Comparison of ENCODE assay signal across 8 cellular contexts in genomic region chr22:39411828-39412380, GRCh38. TPM values are rescaled to one million over a fixed set of nuclear protein-coding genes. Genes with fewer than 3 reads are reported as not detected.
DNase-seq lines count a peak whose midpoint lies in the region; ATAC-seq, FAIRE-seq and TF ChIP-seq lines count a peak whose summit lies in the region.
"Not testable (repeated sequence)": the region's sequence is repeated elsewhere in the genome, so short reads cannot be mapped to it uniquely, and the experiment has no call there.

No MANE protein-coding gene starts in this region.

- H3K36me3 ChIP-seq in BLaER1 treated with 17β-estradiol and CSF1 and Interleukin-3, amounts not matched to agents 10 nM and 100 nM: peaks cover 17 to 26% (median 22%) of the 10 kb centered on the region in 11 experiments
- H3K36me3 ChIP-seq in DOHH2 (ENCODE audit: control insufficient read depth, low read length) (peaks cover 26% of the 10 kb centered on the region), OCI-LY7 (ENCODE audit: insufficient read depth, low read length) (peaks cover 20% of the 10 kb centered on the region), kidney (ENCODE audit: control insufficient read depth in 1 of 2, insufficient read depth in 2 of 2, low read length in 2 of 2) (peaks cover 7 to 10% of the 10 kb centered on the region in 2 donors)

- peak overlapping the region in 9 of 10 experiments; percentile 6 to 47 (median 34); a peak in 12 of 20 replicates for H3K4me3 ChIP-seq in BLaER1 treated with 17β-estradiol and CSF1 and Interleukin-3, amounts not matched to agents 10 nM and 100 nM
- peak overlapping the region; percentile 61 for H3K4me3 ChIP-seq in DOHH2 (ENCODE audit: low read length)
- H3K4me3 ChIP-seq in OCI-LY7 (ENCODE audit: low read depth, low read length, poor library complexity, severe bottlenecking); kidney (ENCODE audit: low read length in 2 of 2): not testable (repeated sequence)

- H3K4me1 Mint-ChIP-seq in activated CD8-positive, alpha-beta T cell treated with anti-CD3 and anti-CD28 coated beads for 36 hours (ENCODE audit: low read depth): peaks cover 69% of the 10 kb centered on the region
- H3K4me1 Mint-ChIP-seq in activated naive CD8-positive, alpha-beta T cell (ENCODE audit: low read depth): peaks cover 90% of the 10 kb centered on the region
- peaks cover 24% of the 10 kb centered on the region for H3K4me1 Mint-ChIP-seq in stimulated activated memory B cell treated with anti-CD40 and anti-IgM and Interleukin-4, amounts not matched to agents 10 μg/mL and 1 μg/mL and 100 μg/mL, for 72 hours

- not testable (repeated sequence) for H2AFZ ChIP-seq in OCI-LY7 (ENCODE audit: low read length)

- H3K4me1 ChIP-seq in BLaER1 treated with 17β-estradiol and CSF1 and Interleukin-3, amounts not matched to agents 10 nM and 100 nM: peaks cover 90 to 98% (median 96%) of the 10 kb centered on the region in 10 experiments
- H3K4me1 ChIP-seq in DOHH2 (ENCODE audit: control insufficient read depth, low read length): peaks cover 50% of the 10 kb centered on the region
- H3K4me1 ChIP-seq in OCI-LY7 (ENCODE audit: insufficient read depth, low read length, poor library complexity, severe bottlenecking): peaks cover 18% of the 10 kb centered on the region
- H3K4me1 ChIP-seq in kidney (ENCODE audit: control insufficient read depth in 1 of 2, insufficient read depth in 1 of 2, low read depth in 1 of 2, low read length in 2 of 2): not testable (repeated sequence)

- peaks cover 11% of the 10 kb centered on the region for H3K36me3 Mint-ChIP-seq in activated CD8-positive, alpha-beta T cell treated with anti-CD3 and anti-CD28 coated beads for 36 hours (ENCODE audit: low read depth)
- not testable (repeated sequence) for H3K36me3 Mint-ChIP-seq in activated naive CD8-positive, alpha-beta T cell
- peaks cover 11% of the 10 kb centered on the region for H3K36me3 Mint-ChIP-seq in stimulated activated memory B cell treated with anti-CD40 and anti-IgM and Interleukin-4, amounts not matched to agents 10 μg/mL and 1 μg/mL and 100 μg/mL, for 72 hours

- intact Hi-C loops in OCI-LY7 (cut with micrococcal nuclease; ENCODE audit: unreplicated experiment); activated CD8-positive, alpha-beta T cell treated with anti-CD3 and anti-CD28 coated beads for 36 hours (cut with micrococcal nuclease); kidney (cut with DNase I): not testable (repeated sequence)

- not testable (repeated sequence) for H3K27me3 ChIP-seq in BLaER1 treated with 17β-estradiol and CSF1 and Interleukin-3, amounts not matched to agents 10 nM and 100 nM; DOHH2 (ENCODE audit: control insufficient read depth, low read length)

- not testable (repeated sequence) for H3K27me3 Mint-ChIP-seq in activated CD8-positive, alpha-beta T cell treated with anti-CD3 and anti-CD28 coated beads for 36 hours; activated naive CD8-positive, alpha-beta T cell; stimulated activated memory B cell treated with anti-CD40 and anti-IgM and Interleukin-4, amounts not matched to agents 10 μg/mL and 1 μg/mL and 100 μg/mL, for 72 hours

- H3K9me2 ChIP-seq in DOHH2 (replicated peaks; ENCODE audit: control insufficient read depth, low read length); OCI-LY7 (ENCODE audit: insufficient read depth, low read length): not testable (repeated sequence)

- peaks cover 0 to 11% (median 0%) of the 10 kb centered on the region in 11 experiments; a peak in 2 of 22 replicates for H4K20me1 ChIP-seq in BLaER1 treated with 17β-estradiol and CSF1 and Interleukin-3, amounts not matched to agents 10 nM and 100 nM
- not testable (repeated sequence) for H4K20me1 ChIP-seq in DOHH2 (ENCODE audit: control insufficient read depth, insufficient read depth, low read depth, low read length); OCI-LY7 (ENCODE audit: insufficient read depth, low read length)

- not testable (repeated sequence) for H3K4me3 Mint-ChIP-seq in activated CD8-positive, alpha-beta T cell treated with anti-CD3 and anti-CD28 coated beads for 36 hours; stimulated activated memory B cell treated with anti-CD40 and anti-IgM and Interleukin-4, amounts not matched to agents 10 μg/mL and 1 μg/mL and 100 μg/mL, for 72 hours
- H3K4me3 Mint-ChIP-seq in activated naive CD8-positive, alpha-beta T cell: peak overlapping the region; percentile 28

- not testable (repeated sequence) for ATAC-seq in activated CD8-positive, alpha-beta T cell treated with anti-CD3 and anti-CD28 coated beads for 36 hours; stimulated activated memory B cell treated with anti-CD40 and anti-IgM and Interleukin-4, amounts not matched to agents 10 μg/mL and 1 μg/mL and 100 μg/mL, for 72 hours

- peak overlapping the region; percentile 72 to 90 (median 86) for H3K9ac ChIP-seq in BLaER1 treated with 17β-estradiol and CSF1 and Interleukin-3, amounts not matched to agents 10 nM and 100 nM
- H3K9ac ChIP-seq in kidney (ENCODE audit: low read length in 2 of 2): not testable (repeated sequence)

- H3K27ac Mint-ChIP-seq in activated CD8-positive, alpha-beta T cell treated with anti-CD3 and anti-CD28 coated beads for 36 hours: peak overlapping the region; percentile 73
- peak overlapping the region; percentile 46 for H3K27ac Mint-ChIP-seq in activated naive CD8-positive, alpha-beta T cell
- peak overlapping the region; percentile 66 for H3K27ac Mint-ChIP-seq in stimulated activated memory B cell treated with anti-CD40 and anti-IgM and Interleukin-4, amounts not matched to agents 10 μg/mL and 1 μg/mL and 100 μg/mL, for 72 hours

- H3K27ac ChIP-seq in BLaER1 treated with 17β-estradiol and CSF1 and Interleukin-3, amounts not matched to agents 10 nM and 100 nM: peak overlapping the region; percentile 82 to 99 (median 96)
- peak overlapping the region; percentile 82 for H3K27ac ChIP-seq in DOHH2 (ENCODE audit: low read depth, low read length)
- H3K27ac ChIP-seq in OCI-LY7 (ENCODE audit: low read depth, low read length, poor library complexity, severe bottlenecking); kidney (ENCODE audit: low read depth in 2 of 2, low read length in 2 of 2): not testable (repeated sequence)

- not testable (repeated sequence) for H3K9me3 Mint-ChIP-seq in activated CD8-positive, alpha-beta T cell treated with anti-CD3 and anti-CD28 coated beads for 36 hours; activated naive CD8-positive, alpha-beta T cell (ENCODE audit: low read depth); stimulated activated memory B cell treated with anti-CD40 and anti-IgM and Interleukin-4, amounts not matched to agents 10 μg/mL and 1 μg/mL and 100 μg/mL, for 72 hours

- CTCF ChIA-PET in OCI-LY7 (lab: Charles Lee; ENCODE audit: unreplicated experiment): not testable (repeated sequence)
- CTCF ChIA-PET in activated CD8-positive, alpha-beta T cell treated with anti-CD3 and anti-CD28 coated beads for 36 hours (lab: Charles Lee): interaction anchor here (0.9 to 1.6 kb wide), 7 partner anchors 10 to 123 kb away, joined by 3 to 7 read pairs (median 5); partner anchors contain the start of gene TAB1

- POLR2A ChIA-PET in OCI-LY7 (lab: Charles Lee): interaction anchor here (1.3 kb wide), 1 partner anchor 13 kb away, joined by 4 read pairs; the partner anchor contains the start of gene TAB1
- POLR2A ChIA-PET in activated CD8-positive, alpha-beta T cell treated with anti-CD3 and anti-CD28 coated beads for 36 hours (lab: Charles Lee): interaction anchor here (0.9 to 2.8 kb wide), 4 partner anchors 12 to 97 kb away, joined by 3 to 11 read pairs (median 3); partner anchors contain the start of gene TAB1

- not testable (repeated sequence) for H3K9me3 ChIP-seq in BLaER1 treated with 17β-estradiol and CSF1 and Interleukin-3, amounts not matched to agents 10 nM and 100 nM (replicated peaks in 1 of 11); DOHH2 (ENCODE audit: control insufficient read depth, insufficient read depth, low read length); OCI-LY7 (ENCODE audit: low read length); kidney (ENCODE audit: control insufficient read depth in 1 of 2, low read length in 2 of 2)

- peaks cover 66% of the 10 kb centered on the region for H3K79me2 ChIP-seq in DOHH2 (ENCODE audit: control insufficient read depth, low read length)
- H3K79me2 ChIP-seq in OCI-LY7 (ENCODE audit: insufficient read depth, low read depth, low read length): not testable (repeated sequence)

- not testable (repeated sequence) for FAIRE-seq in kidney (lab: Jason Lieb, UNC)

- not testable (repeated sequence) for TF ChIP-seq CTCF in DOHH2 (IDR thresholded peaks at IDR 0.05; ENCODE audit: low read depth, low read length, poor library complexity, severe bottlenecking); OCI-LY7 (conservative IDR thresholded peaks at IDR 0.05; ENCODE audit: low read length); activated CD8-positive, alpha-beta T cell treated with anti-CD3 and anti-CD28 coated beads for 36 hours (IDR thresholded peaks at IDR 0.05); kidney (IDR thresholded peaks at IDR 0.05; ENCODE audit: borderline replicate concordance, extremely low read depth, insufficient read depth)

- DNase-seq in NCI-H2029 treated with DMSO at 0.1 percent for 48 hours (lab: John Stamatoyannopoulos, UW) (peak; percentile 49), kidney (peak; percentile 23)
- DNase-seq in OCI-LY7 (ENCODE audit: low spot score); activated CD8-positive, alpha-beta T cell treated with anti-CD3 and anti-CD28 coated beads for 36 hours: not testable (repeated sequence)

- not testable (repeated sequence) for H3F3A ChIP-seq in DOHH2 (ENCODE audit: control insufficient read depth, insufficient read depth)

- not testable (repeated sequence) for BruUV-seq in OCI-LY7 (replicated peaks; lab: Mats Ljungman, UMichigan)

- peak overlapping the region; percentile 79 to 94 (median 90) for H3K4me2 ChIP-seq in BLaER1 treated with 17β-estradiol and CSF1 and Interleukin-3, amounts not matched to agents 10 nM and 100 nM
- H3K4me2 ChIP-seq in DOHH2 (ENCODE audit: low read length) (peak overlapping the region; percentile 73), OCI-LY7 (ENCODE audit: low read length) (peak overlapping the region; percentile 49)

RNA-seq across cellular contexts. Expression of gene TAB1, which starts 12.3 kb away (rescaled TPM):
- total RNA-seq in OCI-LY7 (2014; rRNA removed; shearing (Covaris generic)): 17.7 and 18.1 TPM in 2 replicates
- total RNA-seq in OCI-LY7 (2022) (36.5 and 38.2 TPM in 2 replicates), kidney (30.9 TPM)
- total RNA-seq in activated CD8-positive, alpha-beta T cell treated with anti-CD3 and anti-CD28 coated beads for 36 hours: 10 to 100 TPM; 21.6 to 22.8 TPM
- polyA plus RNA-seq in kidney (ENCODE audit: insufficient read depth, low read depth, low replicate concordance): 14.4 TPM

RNA-seq across cellular contexts. Expression of gene MGAT3, which starts 44.9 kb away (rescaled TPM):
- 15.4 and 16.3 TPM in 2 replicates for total RNA-seq in OCI-LY7 (2014; rRNA removed; shearing (Covaris generic))
- total RNA-seq in OCI-LY7 (2022) (34.1 and 44.3 TPM in 2 replicates), kidney (5.4 TPM)
- 1 to 10 TPM in 1 of 2 experiments, under 1 TPM in 1; 0.90 to 1.9 TPM for total RNA-seq in activated CD8-positive, alpha-beta T cell treated with anti-CD3 and anti-CD28 coated beads for 36 hours
- 2.7 TPM for polyA plus RNA-seq in kidney (ENCODE audit: insufficient read depth, low read depth, low replicate concordance)
